In genomic region chr14:90522585-90523191, GRCh38 we compare ENCODE assay signal across 8 cellular contexts.
A peak's percentile ranks its signal among the peaks of the same experiment; 100 is the strongest.
DNase-seq lines count a peak whose midpoint lies in the region; ATAC-seq, FAIRE-seq and TF ChIP-seq lines count a peak whose summit lies in the region.

No MANE protein-coding gene starts in this region.

- DNase-seq in GM23338 (ENCODE audit: low spot score) (no peak), NCI-H524 (lab: John Stamatoyannopoulos, UW) (peak; percentile 95 to 96), dorsolateral prefrontal cortex (peak in 6 of 10 donors; percentile 50 to 67 (median 60)), pancreas (peak in 2 of 6 donors; percentile 70 to 79), iPS-NIHi11 (ENCODE audit: low spot score) (no peak), WERI-Rb-1 (no peak), iPS-NIHi7 (ENCODE audit: extremely low spot score) (no peak)

- H3K27me3 ChIP-seq in GM23338 (ENCODE audit: insufficient read depth): no peaks in the 10 kb centered on the region
- no peaks in the 10 kb centered on the region for H3K27me3 ChIP-seq in dorsolateral prefrontal cortex
- no peaks in the 10 kb centered on the region for H3K27me3 ChIP-seq in pancreas
- no peaks in the 10 kb centered on the region for H3K27me3 ChIP-seq in WERI-Rb-1 (ENCODE audit: insufficient read depth, low read depth, severe bottlenecking)

- intact Hi-C loops in dorsolateral prefrontal cortex (cut with DNase I): no loop called here
- intact Hi-C loops in pancreas (cut with DNase I): loop anchor here in 1 of 3 donors (10.0 kb wide), 1 partner anchor 118 kb away; no protein-coding TSS in a partner anchor

- H3K4me3 Mint-ChIP-seq in GM23338: no peak overlapping the region

- 0 out of 2 replicates have a peak overlapping the region, but pooled peaks have one; percentile 56 for H2AFZ ChIP-seq in GM23338

- no peaks in the 10 kb centered on the region for H3F3A ChIP-seq in GM23338 (replicated peaks; ENCODE audit: low read depth)

- H3K4me1 ChIP-seq in GM23338 (ENCODE audit: insufficient read depth) (no peaks in the 10 kb centered on the region), pancreas (no peaks in the 10 kb centered on the region)

- no peak overlapping the region for H3K4me2 ChIP-seq in GM23338

- ATAC-seq in GM23338 (peak; percentile 39), pancreas (peak; percentile 46 to 82 (median 64)), GM18520 (IDR thresholded peaks at IDR 0.05; ENCODE audit: unreplicated experiment) (no peak)

- H3K4me3 ChIP-seq in GM23338 (no peak overlapping the region), dorsolateral prefrontal cortex (peak overlapping the region in 13 of 59 donors; percentile 8 to 44 (median 17)), pancreas (no peak overlapping the region), WERI-Rb-1 (ENCODE audit: low read depth, low read length) (no peak overlapping the region)

- peaks cover 14% of the 10 kb centered on the region; the same call in 1 of the 3 replicates for H3K9me3 Mint-ChIP-seq in GM23338

- H3K9me3 ChIP-seq in pancreas (no peaks in the 10 kb centered on the region), WERI-Rb-1 (ENCODE audit: severe bottlenecking) (peaks cover 3% of the 10 kb centered on the region)

- H3K27ac Mint-ChIP-seq in GM23338: no peak overlapping the region; the same call in 1 of the 2 replicates

- no peaks in the 10 kb centered on the region for H3K79me2 ChIP-seq in GM23338 (replicated peaks; ENCODE audit: insufficient read depth)

- H3K36me3 ChIP-seq in GM23338 (ENCODE audit: insufficient read depth) (no peaks in the 10 kb centered on the region), pancreas (no peaks in the 10 kb centered on the region), WERI-Rb-1 (no peaks in the 10 kb centered on the region)

- peaks cover 7% of the 10 kb centered on the region for H3K4me1 Mint-ChIP-seq in GM23338

- H3K9me2 ChIP-seq in GM23338 (ENCODE audit: insufficient read depth): no peaks in the 10 kb centered on the region

- H3K36me3 Mint-ChIP-seq in GM23338 (ENCODE audit: low read depth): peaks cover 6% of the 10 kb centered on the region; the same call in 2 of the 3 replicates

- H3K27me3 Mint-ChIP-seq in GM23338 (ENCODE audit: insufficient read depth, low read depth, poor library complexity): peaks cover 12% of the 10 kb centered on the region

- 39 to 51% methylated on average over 21 of the region's 21 CpGs for WGBS in pancreas, 2 donors

- no peaks in the 10 kb centered on the region for H4K20me1 ChIP-seq in GM23338 (replicated peaks; ENCODE audit: insufficient read depth)

- FAIRE-seq in pancreas (lab: Jason Lieb, UNC): no peak

- H3K27ac ChIP-seq in GM23338 (ENCODE audit: low read depth): no peak overlapping the region
- peak overlapping the region in 54 of 59 donors; percentile 5 to 100 (median 64) for H3K27ac ChIP-seq in dorsolateral prefrontal cortex
- H3K27ac ChIP-seq in pancreas: no peak overlapping the region
- no peak overlapping the region for H3K27ac ChIP-seq in WERI-Rb-1

- no peak for TF ChIP-seq CTCF in GM23338 (conservative IDR thresholded peaks at IDR 0.05; ENCODE audit: low read depth in 2 of 2)
- TF ChIP-seq CTCF in dorsolateral prefrontal cortex (IDR thresholded peaks at IDR 0.05 in 54 of 56, conservative IDR thresholded peaks at IDR 0.05 in 2 of 56; ENCODE audit: low read depth in 1 of 56, partially characterized antibody in 56 of 56): no peak
- TF ChIP-seq CTCF in pancreas (IDR thresholded peaks at IDR 0.05): no peak
- no peak for TF ChIP-seq CTCF in WERI-Rb-1 (IDR thresholded peaks at IDR 0.05; ENCODE audit: low read depth, low read length)

TF ChIP-seq in GM23338, 12 proteins besides CTCF, POLR2A, EP300 and RAD21 (continues in another document):
- TF ChIP-seq CREB1 (CRISPR knock-in tag; IDR thresholded peaks at IDR 0.05; ENCODE audit: low read depth) (no peak), NANOG (IDR thresholded peaks at IDR 0.05; ENCODE audit: borderline replicate concordance) (no peak), JUNB (IDR thresholded peaks at IDR 0.05; ENCODE audit: unreplicated experiment) (no peak), STAT1 (IDR thresholded peaks at IDR 0.05; ENCODE audit: unreplicated experiment) (no peak), REST (IDR thresholded peaks at IDR 0.05; ENCODE audit: unreplicated experiment) (no peak), ZNF114 (CRISPR knock-in tag; IDR thresholded peaks at IDR 0.05) (no peak), EZH2phosphoT487 (IDR thresholded peaks at IDR 0.05; ENCODE audit: unreplicated experiment) (no peak), ETS1 (IDR thresholded peaks at IDR 0.05) (no peak), ZNF331 (CRISPR knock-in tag; IDR thresholded peaks at IDR 0.05; ENCODE audit: low read depth) (no peak)

Comparison
In these comparisons a context has a peak if more than half of its experiments do, and no peak if none do; other contexts are left out.
1. DNase-seq: peak in NCI-H524 (2 of 2) and dorsolateral prefrontal cortex (6 of 10); none in GM23338 (single experiment), iPS-NIHi11 (single experiment), WERI-Rb-1 (single experiment) and iPS-NIHi7 (single experiment).
2. H3K27ac ChIP-seq: peak in dorsolateral prefrontal cortex (54 of 59); none in GM23338 (single experiment), pancreas (0 of 4) and WERI-Rb-1 (single experiment).